ENCODE assay signal across 8 cellular contexts in genomic region chr15:63502137-63502801, GRCh38. TPM values are rescaled to one million over a fixed set of nuclear protein-coding genes. Genes with fewer than 3 reads are reported as not detected.
DNase-seq lines count a peak whose midpoint lies in the region; ATAC-seq and TF ChIP-seq lines count a peak whose summit lies in the region.

No MANE protein-coding gene starts in this region.

- H3K27me3 ChIP-seq in heart left ventricle: no peaks in the 10 kb centered on the region
- no peaks in the 10 kb centered on the region for H3K27me3 ChIP-seq in right lobe of liver

- TF ChIP-seq CTCF in heart left ventricle (IDR thresholded peaks at IDR 0.05) (no peak), astrocyte of the spinal cord (IDR thresholded peaks at IDR 0.05; ENCODE audit: low read depth, low read length) (no peak), right lobe of liver (IDR thresholded peaks at IDR 0.05) (no peak)

- intact Hi-C loops in heart left ventricle (cut with DNase I) (loop anchor here in 9 of 10 donors (5.0 to 10.0 kb wide), 4 partner anchors 53 to 955 kb away; partner anchors contain the start of gene FBXL22 (in 8 of the 9)), Right ventricle myocardium superior (cut with DNase I) (loop anchor here (5.0 kb wide), 1 partner anchor 95 kb away; the partner anchor contains the start of gene FBXL22), right lobe of liver (cut with DNase I) (no loop called here)

- peak overlapping the region in 2 of 12 donors; percentile 37 to 46 for H3K4me3 ChIP-seq in heart left ventricle
- H3K4me3 ChIP-seq in astrocyte of the spinal cord (ENCODE audit: low read depth, low read length): no peak overlapping the region
- H3K4me3 ChIP-seq in right lobe of liver: peak overlapping the region in 1 of 3 donors; percentile 80
- H3K4me3 ChIP-seq in urinary bladder (ENCODE audit: low read depth, low read length): no peak overlapping the region

- DNase-seq in heart left ventricle (peak in 1 of 5 donors; percentile 42), Right ventricle myocardium superior (no peak), astrocyte of the spinal cord (ENCODE audit: low read depth, low spot score) (peak; percentile 34), right lobe of liver (no peak), DMS79 treated with DMSO at 0.1 percent for 48 hours (lab: John Stamatoyannopoulos, UW) (no peak)

- 69 to 84% (median 82%) methylated on average over 15 of the region's 15 CpGs for WGBS in heart left ventricle, 4 donors
- 44% methylated on average over 15 of the region's 15 CpGs for WGBS in right lobe of liver (ENCODE audit: insufficient coverage, low coverage, low lambda C conversion rate, missing lambda C conversion rate)
- 71% methylated on average over 15 of the region's 15 CpGs for WGBS in urinary bladder

- no peak for ATAC-seq in heart left ventricle
- no peak for ATAC-seq in Right ventricle myocardium superior (ENCODE audit: poor library complexity)
- no peak for ATAC-seq in right lobe of liver
- no peak for ATAC-seq in GM19328 (IDR thresholded peaks at IDR 0.05; ENCODE audit: unreplicated experiment)
- no peak for ATAC-seq in HG03354 (IDR thresholded peaks at IDR 0.05; ENCODE audit: poor library complexity, severe bottlenecking, unreplicated experiment)

- H3K27ac ChIP-seq in heart left ventricle: peak overlapping the region; percentile 94 to 99 (median 98)
- peak overlapping the region; percentile 96 to 100 (median 98) for H3K27ac ChIP-seq in right lobe of liver
- H3K27ac ChIP-seq in urinary bladder (ENCODE audit: low read depth): peak overlapping the region; percentile 99

- H3K4me1 ChIP-seq in heart left ventricle (peaks cover 3 to 82% (median 44%) of the 10 kb centered on the region in 12 donors), right lobe of liver (peaks cover 3 to 52% (median 29%) of the 10 kb centered on the region in 4 donors), urinary bladder (ENCODE audit: insufficient read depth) (peaks cover 2% of the 10 kb centered on the region)

- no peaks in the 10 kb centered on the region for H3K9me3 ChIP-seq in heart left ventricle
- H3K9me3 ChIP-seq in right lobe of liver: peaks cover 0 to 2% (median 0%) of the 10 kb centered on the region in 4 donors

- in situ Hi-C loops in astrocyte of the spinal cord (cut with HindIII; ENCODE audit: low sequenced_read_pairs): no loop called here

- TF ChIP-seq POLR2A in heart left ventricle (IDR thresholded peaks at IDR 0.05) (no peak), right lobe of liver (IDR thresholded peaks at IDR 0.05) (no peak)

- no peaks in the 10 kb centered on the region for H3K36me3 ChIP-seq in heart left ventricle
- H3K36me3 ChIP-seq in right lobe of liver: no peaks in the 10 kb centered on the region
- no peaks in the 10 kb centered on the region for H3K36me3 ChIP-seq in urinary bladder (ENCODE audit: insufficient read depth)

RNA-seq across cellular contexts. Expression of gene USP3, which starts 2.1 kb away (rescaled TPM):
- total RNA-seq in heart left ventricle (10 to 100 TPM; 14.3 to 30.8 (median 18.4) TPM), Right ventricle myocardium superior (15.9 TPM), right lobe of liver (10 to 100 TPM; 21.9 to 33.8 (median 24.8) TPM), urinary bladder (77.4 TPM)
- polyA plus RNA-seq in heart left ventricle (10 to 100 TPM in 1 of 2 donors, 1 to 10 TPM in 1; 7.1 to 10.5 TPM), urinary bladder (20.6 TPM)

Comparison
In these comparisons a context has a peak if more than half of its experiments do, and no peak if none do; other contexts are left out.
1. intact Hi-C loops: an anchor here in heart left ventricle (5.0 to 10.0 kb wide) and Right ventricle myocardium superior (5.0 kb wide); none called in right lobe of liver.